ENCODE assay signal across 17 cellular contexts in genomic region chr14:100661340-100661712, GRCh38.
"Had no signal": no experiment of that assay in that cellular context is flagged by ENCODE, and none has a peak within 500 bp of the region (broad histone marks: within the 10 kb centered on the region; RNA-seq: fewer than 3 reads in every experiment).

No MANE protein-coding gene starts in this region.

- H3K79me2 ChIP-seq: parathyroid adenoma had no signal

- H3K27me3 ChIP-seq: body of pancreas, upper lobe of left lung had no signal

- H3K9ac ChIP-seq: parathyroid adenoma had no signal

- H3K9me3 ChIP-seq: body of pancreas, left ventricle myocardium inferior, suprapubic skin, upper lobe of left lung had no signal

- H3K36me3 ChIP-seq: left ventricle myocardium inferior, suprapubic skin, upper lobe of left lung had no signal

- ATAC-seq: activated CD8-positive, alpha-beta T cell treated with anti-CD3 and anti-CD28 coated beads, Interleukin-2, amount 10 ng/mL, durations not matched to agents 7 days and 5 days; activated naive CD4-positive, alpha-beta T cell treated with anti-CD3 and anti-CD28 coated beads, Interleukin-2, amount 50 U/mL, for 72 hours; body of pancreas; stimulated activated naive CD8-positive, alpha-beta T cell treated with anti-CD3 and anti-CD28 coated beads, Interleukin-15, Interleukin-2, amounts not matched to agents 100 U/mL and 50 U/mL, for 24 hours had no signal

- H3K4me1 ChIP-seq: parathyroid adenoma had no signal

- DNase-seq: activated CD4-positive, alpha-beta T cell treated with anti-CD3 and anti-CD28 coated beads, Interleukin-2, amount 10 ng/mL, durations not matched to agents 24 days and 14 days; activated CD4-positive, CD25-positive, alpha-beta regulatory T cell; activated CD8-positive, alpha-beta memory T cell treated with anti-CD3 and anti-CD28 coated beads, Interleukin-2, amount 50 U/mL, for 4 hours; activated CD8-positive, alpha-beta T cell treated with anti-CD3 and anti-CD28 coated beads, Interleukin-2, amount 10 ng/mL, durations not matched to agents 7 days and 5 days; activated effector memory CD4-positive, alpha-beta T cell treated with anti-CD3 and anti-CD28 coated beads, Interleukin-2, amount 50 U/mL, for 16 hours; activated T-cell treated with anti-CD3 and anti-CD28 coated beads, Interleukin-2, amount 50 U/mL, for 48 hours; body of pancreas; effector CD8-positive, alpha-beta T cell; left ventricle myocardium inferior; mesendoderm; stimulated activated CD4-positive, alpha-beta T cell treated with anti-CD3 and anti-CD28 coated beads, Interleukin-2, amount 100 ng/mL, for 48 hours; stimulated activated naive CD8-positive, alpha-beta T cell treated with anti-CD3 and anti-CD28 coated beads, Interleukin-15, Interleukin-2, amounts not matched to agents 100 U/mL and 50 U/mL, for 24 hours; upper lobe of left lung had no signal

- H3K27ac ChIP-seq: body of pancreas, coronary artery, left ventricle myocardium inferior, parathyroid adenoma, suprapubic skin, upper lobe of left lung had no signal

- H3K4me3 ChIP-seq: body of pancreas, coronary artery, left ventricle myocardium inferior, suprapubic skin, upper lobe of left lung had no signal

- H2AFZ ChIP-seq: parathyroid adenoma had no signal
